10 cellular contexts compared by ENCODE assay signal in the genomic region with DNA sequence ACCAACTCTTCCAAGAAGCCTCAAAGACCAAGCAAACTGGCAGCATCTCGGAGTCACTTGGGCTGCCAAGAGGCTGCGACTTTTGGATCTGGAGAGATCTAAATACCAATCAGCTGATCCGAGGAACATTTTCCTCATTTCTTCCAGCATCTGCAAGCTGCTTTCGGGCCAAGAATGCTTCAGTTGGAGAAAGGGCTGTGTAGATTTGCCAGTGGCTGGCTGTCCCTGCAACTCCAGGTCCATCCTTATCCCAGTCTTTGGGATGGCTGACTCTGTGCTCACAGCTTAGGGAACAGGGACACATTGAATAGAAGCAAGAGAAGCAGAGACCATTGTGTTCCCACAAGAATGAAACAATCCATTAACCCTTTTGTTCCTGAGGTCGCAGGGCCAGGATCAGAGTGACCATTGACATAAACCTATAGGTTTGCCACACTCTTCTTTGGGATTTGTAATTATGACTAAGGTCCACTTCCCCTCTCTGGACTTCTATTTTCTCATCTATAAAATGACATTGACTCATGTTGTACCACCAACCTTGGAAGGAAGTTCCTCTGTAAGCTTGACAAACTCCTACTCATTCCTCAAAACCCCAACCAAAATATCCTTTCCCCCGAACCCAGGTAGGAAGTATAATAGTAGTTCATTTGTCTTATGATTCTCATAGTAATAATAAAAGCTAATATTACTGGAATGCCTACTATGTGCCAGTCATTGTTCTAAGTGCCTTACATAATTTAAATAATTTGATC.
A peak's percentile ranks its signal among the peaks of the same experiment; 100 is the strongest.
DNase-seq lines count a peak whose midpoint lies in the region; ATAC-seq, FAIRE-seq and TF ChIP-seq lines count a peak whose summit lies in the region.
"Had no signal": no experiment of that assay in that cellular context is flagged by ENCODE, and none has a peak within 500 bp of the region (broad histone marks: within the 10 kb centered on the region; RNA-seq: fewer than 3 reads in every experiment).

No MANE protein-coding gene starts in this region.

- WGBS in HUES64 = 79% methylated on average over 5 of the region's 6 CpGs
- 71% methylated on average over 4 of the region's 6 CpGs; no CpG with 5 or more reads in 1 of the 2 experiments for WGBS in mesodermal cell (ENCODE audit: insufficient coverage in 2 of 2), 2 experiments

- intact Hi-C loops in endothelial cell of umbilical vein (cut with micrococcal nuclease) = no loop called here

- H3K36me3 ChIP-seq in HUES64 (ENCODE audit: insufficient read depth, low read length) (no peaks in the 10 kb centered on the region), endothelial cell of umbilical vein (ENCODE audit: control insufficient read depth in 2 of 2, extremely low read depth in 1 of 2, insufficient read depth in 2 of 2, low read length in 2 of 2) (no peaks in the 10 kb centered on the region), mesodermal cell (ENCODE audit: control insufficient read depth, insufficient read depth, low read length) (no peaks in the 10 kb centered on the region)

- FAIRE-seq in endothelial cell of umbilical vein (lab: Jason Lieb, UNC) = no peak

- no peaks in the 10 kb centered on the region for H3K79me2 ChIP-seq in endothelial cell of umbilical vein (ENCODE audit: control insufficient read depth, insufficient read depth, low read length)

- DNase-seq in endothelial cell of umbilical vein (ENCODE audit: low read depth, low spot score) (no peak), NCI-H1417 treated with DMSO at 0.1 percent for 48 hours (lab: John Stamatoyannopoulos, UW) (no peak)
- no peak for DNase-seq in stimulated activated CD4-positive, alpha-beta T cell treated with anti-CD3 and anti-CD28 coated beads, Interleukin-2, amount 100 ng/mL, for 24 hours
- DNase-seq: activated CD8-positive, alpha-beta memory T cell treated with anti-CD3 and anti-CD28 coated beads, Interleukin-2, amount 50 U/mL, for 48 hours; DND-41; KG1 had no signal

- BruUV-seq in endothelial cell of umbilical vein (replicated peaks; lab: Mats Ljungman, UMichigan) = no TSS peak

- H4K20me1 ChIP-seq in endothelial cell of umbilical vein (replicated peaks; ENCODE audit: control insufficient read depth, extremely low read depth, insufficient read depth, low read length) = no peaks in the 10 kb centered on the region

- POLR2A ChIA-PET in endothelial cell of umbilical vein (lab: Charles Lee) = interaction anchor here (1.1 kb wide), 1 partner anchor 14 kb away, joined by 3 read pairs; no protein-coding TSS in a partner anchor

- dilution Hi-C loops in endothelial cell of umbilical vein (cut with MboI; ENCODE audit: extremely low pct_ligation_motif_present, low sequenced_read_pairs) = no loop called here

- H3K9me1 ChIP-seq in endothelial cell of umbilical vein (replicated peaks; ENCODE audit: control insufficient read depth, extremely low read depth, insufficient read depth, low read length) = no peaks in the 10 kb centered on the region

- H3K9me3 ChIP-seq in HUES64 (ENCODE audit: insufficient read depth, low read depth, low read length) = no peaks in the 10 kb centered on the region
- no peaks in the 10 kb centered on the region for H3K9me3 ChIP-seq in endothelial cell of umbilical vein (replicated peaks; ENCODE audit: control insufficient read depth, insufficient read depth, low read length)
- H3K9me3 ChIP-seq in mesodermal cell (ENCODE audit: control insufficient read depth, low read length) = no peaks in the 10 kb centered on the region

- H2AFZ ChIP-seq in endothelial cell of umbilical vein (ENCODE audit: low read depth, low read length) = no peak overlapping the region

- no peak for TF ChIP-seq POLR2A in endothelial cell of umbilical vein (IDR thresholded peaks at IDR 0.05; ENCODE audit: low read depth, low read length)

- no peak overlapping the region for H3K4me2 ChIP-seq in endothelial cell of umbilical vein (ENCODE audit: insufficient read depth, low read length)

- no peak for TF ChIP-seq CTCF in endothelial cell of umbilical vein (IDR thresholded peaks at IDR 0.05; ENCODE audit: extremely low read depth in 1 of 2, insufficient read depth in 1 of 2, low read depth in 1 of 2, low read length in 2 of 2)

- no peaks in the 10 kb centered on the region for H3K27me3 ChIP-seq in HUES64 (ENCODE audit: insufficient read depth, low read length)
- H3K27me3 ChIP-seq in endothelial cell of umbilical vein (ENCODE audit: control insufficient read depth in 2 of 2, insufficient read depth in 2 of 2, low read length in 2 of 2) = peaks cover 4 to 18% of the 10 kb centered on the region in 2 experiments

- peak overlapping the region; percentile 72; the same call in 1 of the 2 replicates for H3K27ac ChIP-seq in HUES64 (ENCODE audit: low read depth, low read length)
- no peak overlapping the region for H3K27ac ChIP-seq in endothelial cell of umbilical vein (ENCODE audit: insufficient read depth, low read depth, low read length)
- H3K27ac ChIP-seq in mesodermal cell (ENCODE audit: low read depth, low read length, severe bottlenecking) = peak overlapping the region; percentile 85

- H3K4me3 ChIP-seq in HUES64 (ENCODE audit: low read length) (no peak overlapping the region), endothelial cell of umbilical vein (replicated peaks in 1 of 3; ENCODE audit: insufficient read depth in 1 of 3, low read depth in 1 of 3, low read length in 3 of 3) (no peak overlapping the region), mesodermal cell (ENCODE audit: extremely low read depth, insufficient read depth, low read length, poor library complexity, severe bottlenecking) (no peak overlapping the region)

- CTCF ChIA-PET in endothelial cell of umbilical vein (lab: Charles Lee) = interaction anchor here (0.9 to 1.4 kb wide), 2 partner anchors 26 to 44 kb away, joined by 3 read pairs; no protein-coding TSS in a partner anchor

- H3K4me1 ChIP-seq in HUES64 (ENCODE audit: insufficient read depth, low read length) (peaks cover 39% of the 10 kb centered on the region), endothelial cell of umbilical vein (ENCODE audit: control insufficient read depth, extremely low read depth, insufficient read depth, low read length) (peaks cover 10% of the 10 kb centered on the region), mesodermal cell (ENCODE audit: control insufficient read depth, insufficient read depth, low read length, poor library complexity, severe bottlenecking) (peaks cover 39% of the 10 kb centered on the region)

- no peak overlapping the region for H3K9ac ChIP-seq in HUES64 (ENCODE audit: low read depth, low read length)
- no peak overlapping the region for H3K9ac ChIP-seq in endothelial cell of umbilical vein (replicated peaks; ENCODE audit: extremely low read depth, insufficient read depth, low read length)

- ATAC-seq in GM18861 (IDR thresholded peaks at IDR 0.05; ENCODE audit: unreplicated experiment) = no peak
- no peak for ATAC-seq in HG03135 (IDR thresholded peaks at IDR 0.05; ENCODE audit: unreplicated experiment)

TF ChIP-seq in endothelial cell of umbilical vein, 7 proteins besides CTCF, POLR2A, EP300 and RAD21:
- TF ChIP-seq, protein P1, sequence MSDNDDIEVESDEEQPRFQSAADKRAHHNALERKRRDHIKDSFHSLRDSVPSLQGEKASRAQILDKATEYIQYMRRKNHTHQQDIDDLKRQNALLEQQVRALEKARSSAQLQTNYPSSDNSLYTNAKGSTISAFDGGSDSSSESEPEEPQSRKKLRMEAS (IDR thresholded peaks at IDR 0.05; ENCODE audit: insufficient read depth, insufficient read length) = no peak
- TF ChIP-seq JUN (IDR thresholded peaks at IDR 0.05; ENCODE audit: borderline replicate concordance, insufficient read depth, insufficient read length, low read depth) (no peak), FOS (IDR thresholded peaks at IDR 0.05; ENCODE audit: borderline replicate concordance, insufficient read depth, low read length) (peak; percentile 24), GATA2 (IDR thresholded peaks at IDR 0.05; ENCODE audit: insufficient read depth, insufficient read length, low read depth, low read length) (no peak)
